Comparison of ENCODE assay signal across 8 cellular contexts in genomic region chr1:151540021-151540981, GRCh38. TPM values are rescaled to one million over a fixed set of nuclear protein-coding genes. Genes with fewer than 3 reads are reported as not detected.
DNase-seq lines count a peak whose midpoint lies in the region; ATAC-seq and TF ChIP-seq lines count a peak whose summit lies in the region.

TSS of gene TUFT1 (plus strand) at chr1:151540309. CDS start at chr1:151540367, 58 bp downstream.

- H3K27ac Mint-ChIP-seq in neural crest cell (ENCODE audit: unreplicated experiment), result peak within 1 kb of the TSS; percentile 94

- DNase-seq in DMS79 (lab: John Stamatoyannopoulos, UW) (peak; percentile 91), Kasumi-1 (lab: John Stamatoyannopoulos, UW) (peak; percentile 85 to 89), RWPE2 (ENCODE audit: low spot score) (peak; percentile 97), fibroblast of villous mesenchyme (ENCODE audit: low read depth) (peak; percentile 88), neural crest cell (ENCODE audit: low read depth, low spot score) (peak; percentile 89)
- peak; percentile 98 for DNase-seq in activated effector memory CD4-positive, alpha-beta T cell treated with anti-CD3 and anti-CD28 coated beads, Interleukin-2, amount 50 U/mL, for 16 hours

- TF ChIP-seq CTCF in RWPE2 (IDR thresholded peaks at IDR 0.05; ENCODE audit: poor library complexity, severe bottlenecking) (no peak), fibroblast of villous mesenchyme (IDR thresholded peaks at IDR 0.05; ENCODE audit: insufficient read depth, low read depth, low read length) (no peak), neural crest cell (conservative IDR thresholded peaks at IDR 0.05) (no peak)

- H3K9me3 Mint-ChIP-seq in neural crest cell, result no peaks in the 10 kb centered on the region

- H3K27me3 ChIP-seq in RWPE2 (ENCODE audit: insufficient read depth, poor library complexity, severe bottlenecking), result no peaks in the 10 kb centered on the region
- no peaks in the 10 kb centered on the region for H3K27me3 ChIP-seq in stomach smooth muscle (ENCODE audit: control insufficient read depth in 1 of 2, insufficient read depth in 2 of 2, low read length in 2 of 2)

- H3K4me3 ChIP-seq in RWPE2 (ENCODE audit: severe bottlenecking) (peak within 1 kb of the TSS; percentile 80), fibroblast of villous mesenchyme (ENCODE audit: low read depth, low read length) (peak within 1 kb of the TSS; percentile 69), stomach smooth muscle (ENCODE audit: low read length in 2 of 2) (peak within 1 kb of the TSS; percentile 75 to 92)

- peak within 1 kb of the TSS; percentile 98 for H3K4me3 Mint-ChIP-seq in neural crest cell

- H3K9ac ChIP-seq in stomach smooth muscle (ENCODE audit: low read length in 2 of 2), result peak within 1 kb of the TSS; percentile 72 to 80

- peaks cover 52% of the 10 kb centered on the region for H3K36me3 ChIP-seq in RWPE2 (ENCODE audit: low read depth)
- H3K36me3 ChIP-seq in stomach smooth muscle (ENCODE audit: control insufficient read depth in 2 of 2, insufficient read depth in 2 of 2, low read length in 2 of 2), result no peaks in the 10 kb centered on the region

- peaks cover 12% of the 10 kb centered on the region for H3K27me3 Mint-ChIP-seq in neural crest cell (ENCODE audit: low read depth)

- peaks cover 34% of the 10 kb centered on the region for H3K4me1 ChIP-seq in RWPE2 (ENCODE audit: insufficient read depth, poor library complexity, severe bottlenecking)
- peaks cover 25% of the 10 kb centered on the region for H3K4me1 ChIP-seq in stomach smooth muscle (ENCODE audit: control insufficient read depth, insufficient read depth, low read length)

- H3K9me3 ChIP-seq in RWPE2 (ENCODE audit: severe bottlenecking) (no peaks in the 10 kb centered on the region), stomach smooth muscle (ENCODE audit: control insufficient read depth in 2 of 2, low read length in 2 of 2) (no peaks in the 10 kb centered on the region)

- peak within 1 kb of the TSS; percentile 99 for H3K27ac ChIP-seq in RWPE2 (ENCODE audit: poor library complexity, severe bottlenecking)
- H3K27ac ChIP-seq in stomach smooth muscle (ENCODE audit: low read length), result peak within 1 kb of the TSS; percentile 69

- H3K4me1 Mint-ChIP-seq in neural crest cell, result peaks cover 27% of the 10 kb centered on the region

- ATAC-seq in GM21825 (IDR thresholded peaks at IDR 0.05; ENCODE audit: unreplicated experiment) (peak; percentile 91), RWPE2 (ENCODE audit: low read depth) (peak; percentile 56)

- H3K36me3 Mint-ChIP-seq in neural crest cell (ENCODE audit: low read depth), result no peaks in the 10 kb centered on the region

RNA-seq across cellular contexts. Expression of gene TUFT1, which starts in this region (rescaled TPM):
- total RNA-seq in fibroblast of villous mesenchyme (16.8 and 32.8 TPM in 2 replicates), neural crest cell (7.5 TPM in 2 replicates)

Comparison
In these comparisons a context has a peak if more than half of its experiments do, and no peak if none do; other contexts are left out.
1. Peak in every context shown above with its lines: DNase-seq, ATAC-seq, H3K4me3 ChIP-seq and H3K27ac ChIP-seq.